Comparison of ENCODE assay signal across 10 cellular contexts in genomic region chr1:224447251-224447650, GRCh38. TPM values are rescaled to one million over a fixed set of nuclear protein-coding genes. Genes with fewer than 3 reads are reported as not detected.
DNase-seq lines count a peak whose midpoint lies in the region; ATAC-seq and TF ChIP-seq lines count a peak whose summit lies in the region.
"Had no signal": no experiment of that assay in that cellular context is flagged by ENCODE, and none has a peak within 500 bp of the region (broad histone marks: within the 10 kb centered on the region; RNA-seq: fewer than 3 reads in every experiment).

No MANE protein-coding gene starts in this region.

- no peaks in the 10 kb centered on the region for H3K79me2 ChIP-seq in mammary epithelial cell (ENCODE audit: insufficient read depth, low read length)
- H3K79me2 ChIP-seq in smooth muscle cell (ENCODE audit: low read depth): no peaks in the 10 kb centered on the region

- intact Hi-C loops in mammary epithelial cell (cut with micrococcal nuclease): no loop called here
- intact Hi-C loops in left cardiac atrium (cut with DNase I): no loop called here

- peaks cover 13% of the 10 kb centered on the region for H3K4me1 Mint-ChIP-seq in HFFc6 (ENCODE audit: low read depth)
- peaks cover 28% of the 10 kb centered on the region for H3K4me1 Mint-ChIP-seq in activated naive CD8-positive, alpha-beta T cell treated with anti-CD3 and anti-CD28 coated beads for 36 hours

- TF ChIP-seq CTCF in HFFc6 (IDR thresholded peaks at IDR 0.05): no peak
- no peak for TF ChIP-seq CTCF in mammary epithelial cell (conservative IDR thresholded peaks at IDR 0.05 in 1 of 2, IDR thresholded peaks at IDR 0.05 in 1 of 2; ENCODE audit: extremely low read depth in 1 of 2, insufficient read depth in 1 of 2, low read depth in 1 of 2, low read length in 2 of 2)
- no peak for TF ChIP-seq CTCF in smooth muscle cell (IDR thresholded peaks at IDR 0.05; ENCODE audit: borderline replicate concordance, insufficient read depth, poor library complexity, severe bottlenecking)
- TF ChIP-seq CTCF in BE2C (IDR thresholded peaks at IDR 0.05; ENCODE audit: low read depth, low read length): no peak

- no peaks in the 10 kb centered on the region for H3F3A ChIP-seq in smooth muscle cell (ENCODE audit: low read depth)

- H3K9me3 ChIP-seq in mammary epithelial cell (replicated peaks; ENCODE audit: insufficient read depth, low read length) (no peaks in the 10 kb centered on the region), smooth muscle cell (replicated peaks; ENCODE audit: low read depth) (no peaks in the 10 kb centered on the region), BE2C (no peaks in the 10 kb centered on the region)
- H3K9me3 ChIP-seq: Caco-2 had no signal

- CTCF ChIA-PET in mammary epithelial cell (lab: Charles Lee; ENCODE audit: low non-redundant PET): no interaction called here

- H3K4me2 ChIP-seq in mammary epithelial cell (ENCODE audit: insufficient read depth, low read depth, low read length) (peak overlapping the region; percentile 43), smooth muscle cell (peak overlapping the region; percentile 12)

- BruUV-seq in mammary epithelial cell (replicated peaks; lab: Mats Ljungman, UMichigan): no TSS peak

- H3K9me3 Mint-ChIP-seq in HFFc6: no peaks in the 10 kb centered on the region
- no peaks in the 10 kb centered on the region for H3K9me3 Mint-ChIP-seq in activated naive CD4-positive, alpha-beta T cell treated with anti-CD3 and anti-CD28 coated beads, Interleukin-2, amount 50 U/mL, for 72 hours
- H3K9me3 Mint-ChIP-seq in activated naive CD8-positive, alpha-beta T cell treated with anti-CD3 and anti-CD28 coated beads for 36 hours: no peaks in the 10 kb centered on the region

- WGBS in mammary epithelial cell (ENCODE audit: low coverage, missing lambda C conversion rate): 0% methylated on average over 2 of the region's 2 CpGs
- 96% methylated on average over 2 of the region's 2 CpGs for WGBS in smooth muscle cell (ENCODE audit: low lambda C conversion rate)

- H3K27ac ChIP-seq in mammary epithelial cell (ENCODE audit: insufficient read depth, low read depth, low read length) (peak overlapping the region; percentile 3), smooth muscle cell (ENCODE audit: low read depth) (no peak overlapping the region)

- H3K36me3 Mint-ChIP-seq in HFFc6 (ENCODE audit: low read depth): no peaks in the 10 kb centered on the region
- H3K36me3 Mint-ChIP-seq in activated naive CD4-positive, alpha-beta T cell treated with anti-CD3 and anti-CD28 coated beads, Interleukin-2, amount 50 U/mL, for 72 hours: no peaks in the 10 kb centered on the region
- H3K36me3 Mint-ChIP-seq in activated naive CD8-positive, alpha-beta T cell treated with anti-CD3 and anti-CD28 coated beads for 36 hours: peaks cover 12% of the 10 kb centered on the region

- no peaks in the 10 kb centered on the region for H3K36me3 ChIP-seq in mammary epithelial cell (ENCODE audit: insufficient read depth, low read length)
- H3K36me3 ChIP-seq in smooth muscle cell (ENCODE audit: low read depth): no peaks in the 10 kb centered on the region
- H3K36me3 ChIP-seq in BE2C: no peaks in the 10 kb centered on the region
- H3K36me3 ChIP-seq: cardiac muscle cell had no signal

- DNase-seq in HFFc6 (peak; percentile 56), mammary epithelial cell (peak; percentile 61), left cardiac atrium (peak; percentile 67), smooth muscle cell (lab: John Stamatoyannopoulos, UW; ENCODE audit: unreplicated experiment) (no peak), DMS79 treated with DMSO at 0.1 percent for 48 hours (lab: John Stamatoyannopoulos, UW) (no peak), BE2C (no peak)
- DNase-seq in activated naive CD4-positive, alpha-beta T cell treated with anti-CD3 and anti-CD28 coated beads, Interleukin-2, amount 50 U/mL, for 72 hours (ENCODE audit: low spot score in 2 of 2): no peak
- no peak for DNase-seq in activated naive CD8-positive, alpha-beta T cell treated with anti-CD3 and anti-CD28 coated beads for 36 hours
- DNase-seq: Caco-2 had no signal

- in situ Hi-C loops in mammary epithelial cell (cut with MboI; ENCODE audit: low sequenced_read_pairs in 2 of 2): no loop called here

- dilution Hi-C loops in mammary epithelial cell (cut with HindIII; ENCODE audit: low sequenced_read_pairs): no loop called here

- H3K27me3 ChIP-seq in mammary epithelial cell (ENCODE audit: insufficient read depth, low read length) (no peaks in the 10 kb centered on the region), smooth muscle cell (ENCODE audit: low read depth) (no peaks in the 10 kb centered on the region), BE2C (no peaks in the 10 kb centered on the region)
- H3K27me3 ChIP-seq: cardiac muscle cell had no signal

- H3K4me1 ChIP-seq in mammary epithelial cell (ENCODE audit: insufficient read depth, low read length) (peaks cover 27% of the 10 kb centered on the region), smooth muscle cell (ENCODE audit: low read depth) (peaks cover 4% of the 10 kb centered on the region), BE2C (no peaks in the 10 kb centered on the region)
- H3K4me1 ChIP-seq: Caco-2 had no signal

- H2AFZ ChIP-seq in mammary epithelial cell (ENCODE audit: low read depth, low read length): peak overlapping the region; percentile 34
- H2AFZ ChIP-seq in smooth muscle cell (ENCODE audit: low read depth): no peak overlapping the region

- peak overlapping the region; percentile 53 for H3K27ac Mint-ChIP-seq in HFFc6
- H3K27ac Mint-ChIP-seq in activated naive CD4-positive, alpha-beta T cell treated with anti-CD3 and anti-CD28 coated beads, Interleukin-2, amount 50 U/mL, for 72 hours: no peak overlapping the region
- no peak overlapping the region for H3K27ac Mint-ChIP-seq in activated naive CD8-positive, alpha-beta T cell treated with anti-CD3 and anti-CD28 coated beads for 36 hours

- H3K9ac ChIP-seq in mammary epithelial cell (ENCODE audit: insufficient read depth, low read length) (no peak overlapping the region), smooth muscle cell (ENCODE audit: low read depth) (no peak overlapping the region)

- no peaks in the 10 kb centered on the region for H3K27me3 Mint-ChIP-seq in HFFc6 (ENCODE audit: insufficient read depth)
- H3K27me3 Mint-ChIP-seq in activated naive CD8-positive, alpha-beta T cell treated with anti-CD3 and anti-CD28 coated beads for 36 hours: no peaks in the 10 kb centered on the region

- no peaks in the 10 kb centered on the region for H4K20me1 ChIP-seq in mammary epithelial cell (ENCODE audit: insufficient read depth, low read length)
- no peaks in the 10 kb centered on the region for H4K20me1 ChIP-seq in smooth muscle cell (ENCODE audit: low read depth)

- no peak overlapping the region for H3K4me3 Mint-ChIP-seq in HFFc6
- H3K4me3 Mint-ChIP-seq in activated naive CD8-positive, alpha-beta T cell treated with anti-CD3 and anti-CD28 coated beads for 36 hours: no peak overlapping the region

- H3K4me3 ChIP-seq in mammary epithelial cell (replicated peaks in 1 of 3; ENCODE audit: insufficient read depth in 1 of 3, low read depth in 2 of 3, low read length in 3 of 3): no peak overlapping the region
- no peak overlapping the region for H3K4me3 ChIP-seq in smooth muscle cell
- H3K4me3 ChIP-seq in BE2C (ENCODE audit: low read depth, low read length): no peak overlapping the region
- H3K4me3 ChIP-seq: cardiac muscle cell had no signal

- ATAC-seq in left cardiac atrium: peak; percentile 53 to 97
- ATAC-seq in activated naive CD4-positive, alpha-beta T cell treated with anti-CD3 and anti-CD28 coated beads, Interleukin-2, amount 50 U/mL, for 72 hours: no peak

RNA-seq across cellular contexts. Expression of gene WDR26, which starts 12.7 kb away (rescaled TPM):
- total RNA-seq in HFFc6 (2021; fragmentation: NEBNext Ultra II Directional; extraction: Animal tissue kit (Norgen Biotek cat#: 25700)): 100 to 1,000 TPM in 1 of 6 experiments, 10 to 100 TPM in 5; 85.4 to 105 (median 90.8) TPM
- total RNA-seq in mammary epithelial cell: 10 to 100 TPM; 56.5 to 74.5 TPM
- 24.1 TPM for polyA plus RNA-seq in mammary epithelial cell
- polyA minus RNA-seq in mammary epithelial cell: 93.5 TPM
- total RNA-seq in left cardiac atrium: 10 to 100 TPM; 54.3 to 67.4 TPM
- 79.5 and 81.4 TPM in 2 replicates for total RNA-seq in smooth muscle cell
- 8.6 and 12.0 TPM in 2 replicates for polyA plus RNA-seq in smooth muscle cell
- total RNA-seq in activated naive CD4-positive, alpha-beta T cell treated with anti-CD3 and anti-CD28 coated beads, Interleukin-2, amount 50 U/mL, for 72 hours: 10 to 100 TPM; 74.3 to 86.3 TPM
- total RNA-seq in activated naive CD8-positive, alpha-beta T cell treated with anti-CD3 and anti-CD28 coated beads for 36 hours: 10 to 100 TPM; 61.4 to 62.3 TPM
- 56.3 TPM for polyA plus RNA-seq in BE2C (2012; ENCODE audit: insufficient read depth, insufficient read length, low read depth)

Comparison
In these comparisons a context has a peak if more than half of its experiments do, and no peak if none do; other contexts are left out.
1. DNase-seq: peak in HFFc6 (single experiment), mammary epithelial cell (single experiment) and left cardiac atrium (single experiment); none in smooth muscle cell (single experiment), activated naive CD4-positive, alpha-beta T cell treated with anti-CD3 and anti-CD28 coated beads, Interleukin-2, amount 50 U/mL, for 72 hours (0 of 2), DMS79 treated with DMSO at 0.1 percent for 48 hours (single experiment), activated naive CD8-positive, alpha-beta T cell treated with anti-CD3 and anti-CD28 coated beads for 36 hours (single experiment) and BE2C (single experiment).
2. ATAC-seq: peak in left cardiac atrium (2 of 2); none in activated naive CD4-positive, alpha-beta T cell treated with anti-CD3 and anti-CD28 coated beads, Interleukin-2, amount 50 U/mL, for 72 hours (0 of 2).